In the genomic region with DNA sequence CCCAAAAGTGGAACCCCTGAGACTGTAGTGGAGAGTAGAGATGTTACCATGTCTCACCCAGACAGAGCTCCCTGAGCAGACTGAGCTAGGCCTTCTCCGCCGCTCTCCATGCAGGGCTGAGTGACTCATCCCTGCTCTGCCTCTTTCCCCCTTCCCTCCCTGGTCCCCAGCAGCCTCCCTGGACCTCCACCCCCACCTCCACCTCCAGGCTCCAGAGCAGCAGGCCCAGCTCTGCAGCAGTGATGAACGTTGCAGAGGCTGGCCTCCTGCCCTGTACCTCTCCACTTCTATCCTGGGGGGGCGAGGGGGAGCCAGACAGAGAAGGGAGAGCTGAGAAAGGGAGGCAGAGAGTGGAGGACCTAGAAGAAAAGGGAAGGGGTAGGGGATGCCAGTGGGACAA, we compare ENCODE assay signal across 19 cellular contexts. TPM values are rescaled to one million over a fixed set of nuclear protein-coding genes. Genes with fewer than 3 reads are reported as not detected.
DNase-seq lines count a peak whose midpoint lies in the region; ATAC-seq, FAIRE-seq and TF ChIP-seq lines count a peak whose summit lies in the region.
"Had no signal": no experiment of that assay in that cellular context is flagged by ENCODE, and none has a peak within 500 bp of the region (broad histone marks: within the 10 kb centered on the region; RNA-seq: fewer than 3 reads in every experiment).

No MANE protein-coding gene starts in this region.

- no peak for TF ChIP-seq CTCF in K562 (IDR thresholded peaks at IDR 0.05 in 2 of 3, conservative IDR thresholded peaks at IDR 0.05 in 1 of 3; ENCODE audit: insufficient read depth in 2 of 3, low read depth in 1 of 3, low read length in 3 of 3)
- no peak for TF ChIP-seq CTCF in thyroid gland (IDR thresholded peaks at IDR 0.05)

- in situ Hi-C loops in K562 (cut with MboI), result no loop called here
- in situ Hi-C loops in G401 (cut with HindIII; ENCODE audit: low sequenced_read_pairs), result no loop called here

- ATAC-seq in Right ventricle myocardium inferior (no peak), Right ventricle myocardium superior (ENCODE audit: poor library complexity) (no peak), K562 (no peak)
- ATAC-seq: GM23338; stimulated activated naive CD8-positive, alpha-beta T cell treated with anti-CD3 and anti-CD28 coated beads, Interleukin-15, amount 100 ng/mL, for 72 hours had no signal

- H2AFZ ChIP-seq in K562 (ENCODE audit: low read depth, low read length), result no peak overlapping the region
- H2AFZ ChIP-seq: GM23338 had no signal

- H3K36me3 ChIP-seq in K562 (ENCODE audit: control insufficient read depth, insufficient read depth, low read length) (no peaks in the 10 kb centered on the region; the same call in 1 of the 3 replicates), thyroid gland (no peaks in the 10 kb centered on the region)
- H3K36me3 ChIP-seq: cardiac muscle cell, heart right ventricle had no signal

- H3K27ac ChIP-seq in K562 (ENCODE audit: extremely low read depth, low read depth, low read length), result no peak overlapping the region
- peak overlapping the region in 2 of 3 donors; percentile 24 to 43 for H3K27ac ChIP-seq in thyroid gland
- H3K27ac ChIP-seq: cardiac muscle cell, heart right ventricle had no signal

- no peak overlapping the region for H3K4me2 ChIP-seq in K562 (ENCODE audit: insufficient read depth, low read length)
- H3K4me2 ChIP-seq: GM23338 had no signal

- POLR2A ChIA-PET in K562 (lab: Yijun Ruan, JAX), result interaction anchor here (0.5 to 1.4 kb wide), 5 partner anchors 14 to 508 kb away, joined by 3 to 4 read pairs (median 3); no protein-coding TSS in a partner anchor

- TF ChIP-seq EP300 in K562 (IDR thresholded peaks at IDR 0.05; ENCODE audit: low read length), result no peak

- H3K4me3 ChIP-seq in K562, result no peak overlapping the region
- H3K4me3 ChIP-seq in thyroid gland (replicated peaks in 1 of 3), result no peak overlapping the region
- H3K4me3 ChIP-seq: cardiac muscle cell, GM23338, heart right ventricle had no signal

- peak; percentile 66 for FAIRE-seq in K562 (lab: Jason Lieb, UNC)
- FAIRE-seq: A204.1, TTC549 had no signal

- peak overlapping the region in 1 of 2 experiments; percentile 70; a peak in 2 of 4 replicates for H3K9ac ChIP-seq in K562 (ENCODE audit: insufficient read depth in 1 of 2, low read depth in 2 of 2, low read length in 2 of 2)

- no peaks in the 10 kb centered on the region for H3K27me3 ChIP-seq in K562 (ENCODE audit: control insufficient read depth in 2 of 2, insufficient read depth in 2 of 2, low read length in 2 of 2)
- H3K27me3 ChIP-seq in thyroid gland, result no peaks in the 10 kb centered on the region
- H3K27me3 ChIP-seq: cardiac muscle cell, heart right ventricle had no signal

- intact Hi-C loops in Right ventricle myocardium inferior (cut with DNase I), result no loop called here
- intact Hi-C loops in Right ventricle myocardium superior (cut with DNase I), result no loop called here
- intact Hi-C loops in K562 (cut with micrococcal nuclease), result no loop called here
- intact Hi-C loops in thyroid gland (cut with DNase I), result no loop called here

- H3K9me1 ChIP-seq in K562 (ENCODE audit: control insufficient read depth, insufficient read depth, low read length), result peaks cover 7% of the 10 kb centered on the region

- no peaks in the 10 kb centered on the region for H3K9me3 ChIP-seq in K562 (replicated peaks; ENCODE audit: control insufficient read depth, insufficient read depth, low read depth, low read length)
- H3K9me3 ChIP-seq in thyroid gland, result no peaks in the 10 kb centered on the region
- H3K9me3 ChIP-seq: Caco-2, heart right ventricle had no signal

- peaks cover 3% of the 10 kb centered on the region; the same call in 1 of the 3 replicates for H3K79me2 ChIP-seq in K562 (ENCODE audit: control insufficient read depth, insufficient read depth, low read length)

- H3K4me1 ChIP-seq in K562 (replicated peaks in 1 of 2; ENCODE audit: control insufficient read depth in 2 of 2, insufficient read depth in 2 of 2, low read length in 2 of 2) (peaks cover 26 to 48% of the 10 kb centered on the region in 2 experiments), thyroid gland (peaks cover 23 to 58% of the 10 kb centered on the region in 2 donors)

- no peaks in the 10 kb centered on the region for H4K20me1 ChIP-seq in K562 (replicated peaks; ENCODE audit: control insufficient read depth, insufficient read depth, low read length)

- DNase-seq in Right ventricle myocardium inferior (ENCODE audit: missing footprints) (peak; percentile 32), Right ventricle myocardium superior (no peak), K562 (ENCODE audit: extremely low read depth in 1 of 4, low spot score in 3 of 4) (peak; percentile 30 to 62 (median 44)), iPS-NIHi7 (ENCODE audit: extremely low spot score) (peak; percentile 51), thyroid gland (no peak), middle frontal gyrus (ENCODE audit: extremely low spot score, low spot score) (no peak), G401 (ENCODE audit: low spot score) (no peak), SKM-1 treated with dmso at 0.1 percent for 144 hours (lab: John Stamatoyannopoulos, UW; ENCODE audit: unreplicated experiment) (no peak)
- DNase-seq: activated gamma-delta T cell treated with Interleukin-2 at 50 U/mL for 16 hours; endodermal cell; heart right ventricle; NCI-H2081; nephron progenitor cell; stimulated activated naive CD8-positive, alpha-beta T cell treated with anti-CD3 and anti-CD28 coated beads, Interleukin-15, amount 100 ng/mL, for 72 hours had no signal

- no peak for TF ChIP-seq RAD21 in K562 (CRISPR knock-in tag; conservative IDR thresholded peaks at IDR 0.05 in 1 of 2, IDR thresholded peaks at IDR 0.05 in 1 of 2)

- no peak for TF ChIP-seq POLR2A in K562 (conservative IDR thresholded peaks at IDR 0.05)
- no peak for TF ChIP-seq POLR2A in thyroid gland (IDR thresholded peaks at IDR 0.05)

- no TSS peak for BruUV-seq in K562 (replicated peaks; lab: Mats Ljungman, UMichigan)

- CTCF ChIA-PET in K562 (lab: Yijun Ruan, JAX; ENCODE audit: low intra/inter-chr PET ratio), result no interaction called here

- 23% methylated on average over 3 of the region's 4 CpGs for WGBS in K562 (ENCODE audit: insufficient coverage, low coverage, missing lambda C conversion rate)
- 69 to 73% methylated on average over 4 of the region's 4 CpGs for WGBS in thyroid gland, 2 donors

RNA-seq across cellular contexts. Expression of a gene that starts 19.3 kb away (rescaled TPM):
- total RNA-seq in Right ventricle myocardium inferior (55.2 TPM), Right ventricle myocardium superior (58.0 TPM), K562 (2014; rRNA removed) (42.0 and 46.1 TPM in 2 replicates), K562 (2014; rRNA removed; fragmentation: Illumina TruSeq; extraction: Trizol) (7.4 and 10.6 TPM in 2 replicates), K562 (2015; rRNA removed; fragmentation: Illumina TruSeq; extraction: Trizol) (24.6 and 26.1 TPM in 2 replicates), K562 (2021) (60.7 and 67.0 TPM in 2 replicates), thyroid gland (100 to 1,000 TPM in 3 of 4 donors, 10 to 100 TPM in 1; 90.3 to 146 (median 122) TPM)
- total RNA-seq in K562 (2011; cell fraction: chromatin; rRNA removed; ENCODE audit: low replicate concordance), result 154 and 336 TPM in 2 replicates
- total RNA-seq in K562 (2011; cell fraction: nucleolus; rRNA removed), result 191 and 196 TPM in 2 replicates
- 146 and 161 TPM in 2 replicates for total RNA-seq in K562 (2011; cell fraction: nucleoplasm; rRNA removed)
- polyA plus RNA-seq in K562 (2011; rRNA removed) (22.1 and 37.3 TPM in 2 replicates), K562 (2014; fragmentation: Illumina TruSeq; extraction: Trizol) (24.6 and 31.8 TPM in 2 replicates), K562 (2014; fragmentation: Nextera tagmentation; extraction: Ambion mirVana) (under 1 TPM; 0.23 to 0.38 TPM), K562 (2014; rRNA removed) (34.1 and 38.4 TPM in 2 replicates)
- 24.6 and 28.2 TPM in 2 replicates for polyA plus RNA-seq in K562 (2011; cell fraction: cytosol; rRNA removed)
- 196 and 222 TPM in 2 replicates for polyA plus RNA-seq in K562 (2011; cell fraction: nucleus; rRNA removed)
- polyA plus RNA-seq in K562 (2012), result 43.7 and 72.2 TPM in 2 replicates
- polyA minus RNA-seq in K562 (2011; rRNA and poly(A)+ RNA removed), result 21.7 and 23.5 TPM in 2 replicates
- polyA minus RNA-seq in K562 (2011; cell fraction: cytosol; rRNA and poly(A)+ RNA removed), result 35.0 and 48.2 TPM in 2 replicates
- polyA minus RNA-seq in K562 (2011; cell fraction: nucleus; rRNA and poly(A)+ RNA removed), result 50.9 and 51.5 TPM in 2 replicates
- 89.9 and 113 TPM in 2 replicates for total RNA-seq in G401 (2014; rRNA removed; shearing (Covaris generic))

RNA-seq across cellular contexts. Expression of a gene that starts 22.3 kb away (rescaled TPM):
- total RNA-seq in Right ventricle myocardium inferior (114 TPM), Right ventricle myocardium superior (117 TPM), K562 (2014; rRNA removed) (51.1 and 52.9 TPM in 2 replicates), K562 (2014; rRNA removed; fragmentation: Illumina TruSeq; extraction: Trizol) (18.1 and 18.3 TPM in 2 replicates), K562 (2015; rRNA removed; fragmentation: Illumina TruSeq; extraction: Trizol) (32.3 and 35.3 TPM in 2 replicates), K562 (2021) (31.9 and 37.5 TPM in 2 replicates), thyroid gland (100 to 1,000 TPM in 1 of 4 donors, 10 to 100 TPM in 3; 67.7 to 113 (median 82.0) TPM)
- total RNA-seq in K562 (2011; cell fraction: chromatin; rRNA removed; ENCODE audit: low replicate concordance), result 13.4 and 36.4 TPM in 2 replicates
- total RNA-seq in K562 (2011; cell fraction: nucleolus; rRNA removed), result 36.2 and 45.1 TPM in 2 replicates
- 27.5 and 29.2 TPM in 2 replicates for total RNA-seq in K562 (2011; cell fraction: nucleoplasm; rRNA removed)
- polyA plus RNA-seq in K562 (2011; rRNA removed) (33.8 and 53.6 TPM in 2 replicates), K562 (2014; fragmentation: Illumina TruSeq; extraction: Trizol) (43.8 and 49.3 TPM in 2 replicates), K562 (2014; fragmentation: Nextera tagmentation; extraction: Ambion mirVana) (under 1 TPM; 0.15 to 0.51 TPM), K562 (2014; rRNA removed) (37.6 and 47.9 TPM in 2 replicates)
- polyA plus RNA-seq in K562 (2011; cell fraction: cytosol; rRNA removed), result 55.3 and 60.0 TPM in 2 replicates
- 31.9 and 33.6 TPM in 2 replicates for polyA plus RNA-seq in K562 (2011; cell fraction: nucleus; rRNA removed)
- 40.3 and 41.6 TPM in 2 replicates for polyA plus RNA-seq in K562 (2012)
- 22.8 and 32.2 TPM in 2 replicates for polyA minus RNA-seq in K562 (2011; rRNA and poly(A)+ RNA removed)
- 25.5 and 30.8 TPM in 2 replicates for polyA minus RNA-seq in K562 (2011; cell fraction: cytosol; rRNA and poly(A)+ RNA removed)
- 7.8 and 15.0 TPM in 2 replicates for polyA minus RNA-seq in K562 (2011; cell fraction: nucleus; rRNA and poly(A)+ RNA removed)
- 68.8 and 74.1 TPM in 2 replicates for total RNA-seq in G401 (2014; rRNA removed; shearing (Covaris generic))

RNA-seq across cellular contexts. Expression of a gene that starts 42.7 kb away (rescaled TPM):
- 16.5 TPM for total RNA-seq in Right ventricle myocardium inferior
- total RNA-seq in Right ventricle myocardium superior, result 16.8 TPM
- total RNA-seq in K562 (2011; cell fraction: chromatin; rRNA removed; ENCODE audit: low replicate concordance), result 57.3 and 108 TPM in 2 replicates
- total RNA-seq in K562 (2011; cell fraction: nucleolus; rRNA removed), result 50.4 and 52.2 TPM in 2 replicates
- total RNA-seq in K562 (2011; cell fraction: nucleoplasm; rRNA removed), result 58.1 and 76.9 TPM in 2 replicates
- 3.4 and 4.3 TPM in 2 replicates for total RNA-seq in K562 (2014; rRNA removed)
- 2.5 and 2.9 TPM in 2 replicates for total RNA-seq in K562 (2014; rRNA removed; fragmentation: Illumina TruSeq; extraction: Trizol)
- total RNA-seq in K562 (2015; rRNA removed; fragmentation: Illumina TruSeq; extraction: Trizol), result 4.9 and 6.7 TPM in 2 replicates
- total RNA-seq in K562 (2021), result 6.2 and 6.4 TPM in 2 replicates
- polyA plus RNA-seq in K562 (2011; rRNA removed), result 8.4 and 10.6 TPM in 2 replicates
- 5.7 TPM in 2 replicates for polyA plus RNA-seq in K562 (2011; cell fraction: cytosol; rRNA removed)
- 100 and 142 TPM in 2 replicates for polyA plus RNA-seq in K562 (2011; cell fraction: nucleus; rRNA removed)
- 13.7 and 47.5 TPM in 2 replicates for polyA plus RNA-seq in K562 (2012)
- 6.3 and 6.4 TPM in 2 replicates for polyA plus RNA-seq in K562 (2014; fragmentation: Illumina TruSeq; extraction: Trizol)
- polyA plus RNA-seq in K562 (2014; fragmentation: Nextera tagmentation; extraction: Ambion mirVana), result under 1 TPM; 0.18 to 0.59 TPM
- 11.2 and 12.0 TPM in 2 replicates for polyA plus RNA-seq in K562 (2014; rRNA removed)
- 4.1 and 4.6 TPM in 2 replicates for polyA minus RNA-seq in K562 (2011; rRNA and poly(A)+ RNA removed)
- 1.1 and 2.8 TPM in 2 replicates for polyA minus RNA-seq in K562 (2011; cell fraction: cytosol; rRNA and poly(A)+ RNA removed)
- 17.1 and 18.2 TPM in 2 replicates for polyA minus RNA-seq in K562 (2011; cell fraction: nucleus; rRNA and poly(A)+ RNA removed)
- total RNA-seq in thyroid gland, result 10 to 100 TPM; 22.1 to 45.1 (median 40.6) TPM
- total RNA-seq in G401 (2014; rRNA removed; shearing (Covaris generic)), result 10.0 and 11.6 TPM in 2 replicates

Comparison
In these comparisons a context has a peak if more than half of its experiments do, and no peak if none do; other contexts are left out.
1. DNase-seq: peak in Right ventricle myocardium inferior (single experiment), K562 (4 of 4) and iPS-NIHi7 (single experiment); none in Right ventricle myocardium superior (single experiment), thyroid gland (0 of 2), middle frontal gyrus (single experiment), G401 (single experiment) and SKM-1 treated with dmso at 0.1 percent for 144 hours (single experiment).